ENCODE assay signal across 25 cellular contexts in the genomic region with DNA sequence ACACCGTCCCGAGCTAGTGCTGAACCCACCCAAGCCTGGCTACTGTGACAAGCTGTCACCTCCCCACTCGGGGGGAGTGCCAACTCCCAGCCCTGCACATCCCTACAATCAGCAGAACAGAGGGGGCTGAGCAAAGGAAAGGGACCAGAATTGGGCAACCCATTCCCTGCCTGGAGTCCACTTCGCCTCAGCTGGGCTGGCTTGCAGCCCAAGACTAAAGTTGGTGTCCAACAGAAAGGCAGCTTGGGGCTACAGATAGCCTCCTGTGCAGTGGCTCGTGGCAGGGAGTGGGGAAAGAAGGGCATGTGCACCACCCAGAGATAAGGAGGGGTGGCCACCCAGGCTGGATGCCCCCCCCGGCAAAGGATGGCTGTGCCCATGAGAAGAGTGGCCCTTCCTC. TPM values are rescaled to one million over a fixed set of nuclear protein-coding genes. Genes with fewer than 3 reads are reported as not detected.
"Had no signal": no experiment of that assay in that cellular context is flagged by ENCODE, and none has a peak within 500 bp of the region (broad histone marks: within the 10 kb centered on the region; RNA-seq: fewer than 3 reads in every experiment).

No MANE protein-coding gene starts in this region.

- DNase-seq: dermis blood vessel endothelial cell; effector memory CD4-positive, alpha-beta T cell; esophagus squamous epithelium; foreskin fibroblast; gastrocnemius medialis; mammary epithelial cell; mesendoderm; midbrain; naive thymus-derived CD4-positive, alpha-beta T cell; sigmoid colon; stimulated activated CD4-positive, alpha-beta T cell treated with anti-CD3 and anti-CD28 coated beads, Interleukin-2, amount 100 ng/mL, for 24 hours; stimulated activated CD4-positive, alpha-beta T cell treated with anti-CD3 and anti-CD28 coated beads, Interleukin-4, amount 100 ng/mL, for 24 hours; stimulated activated naive CD4-positive, alpha-beta T cell treated with Interleukin-2 at 50 U/mL for 16 hours; stomach; thyroid gland; trophoblast cell had no signal

- H3K27ac ChIP-seq: coronary artery, esophagus squamous epithelium, gastrocnemius medialis, neural progenitor cell, parathyroid adenoma, sigmoid colon, stomach, thyroid gland had no signal

- H3K4me2 ChIP-seq: neural progenitor cell had no signal

- H3K4me3 ChIP-seq: coronary artery, esophagus squamous epithelium, gastrocnemius medialis, neural progenitor cell, sigmoid colon, stomach, thyroid gland had no signal

- H3K4me1 ChIP-seq: gastrocnemius medialis, parathyroid adenoma, sigmoid colon, stomach, thyroid gland had no signal

- H2AFZ ChIP-seq: neural progenitor cell, parathyroid adenoma had no signal

- H3K79me2 ChIP-seq: parathyroid adenoma had no signal

- H3K9me3 ChIP-seq: esophagus squamous epithelium, gastrocnemius medialis, sigmoid colon, stomach, thyroid gland had no signal

- ATAC-seq: gastrocnemius medialis; naive thymus-derived CD4-positive, alpha-beta T cell had no signal

- H3K9ac ChIP-seq: neural progenitor cell, parathyroid adenoma had no signal

- H3K36me3 ChIP-seq: neural progenitor cell had no signal

- H3K27me3 ChIP-seq: esophagus squamous epithelium, gastrocnemius medialis, neural progenitor cell, sigmoid colon, thyroid gland had no signal

RNA-seq across cellular contexts. Expression of a gene that starts 23.9 kb away (rescaled TPM):
- total RNA-seq: endothelial cell of umbilical vein; gastrocnemius medialis; naive thymus-derived CD4-positive, alpha-beta T cell; osteoblast; progenitor cell of endocrine pancreas; skeletal muscle tissue; thyroid gland; urinary bladder had no signal
- polyA plus RNA-seq: endothelial cell of umbilical vein; naive thymus-derived CD4-positive, alpha-beta T cell had no signal

RNA-seq across cellular contexts. Expression of a gene that starts 51.4 kb away (rescaled TPM):
- total RNA-seq: epithelial cell of proximal tubule, esophagus squamous epithelium, gastrocnemius medialis had no signal
- polyA plus RNA-seq: naive thymus-derived CD4-positive, alpha-beta T cell had no signal
